In genomic region chr6:44050872-44051421, GRCh38 we compare ENCODE assay signal across 14 cellular contexts.
A peak's percentile ranks its signal among the peaks of the same experiment; 100 is the strongest.
DNase-seq lines count a peak whose midpoint lies in the region; ATAC-seq, FAIRE-seq and TF ChIP-seq lines count a peak whose summit lies in the region.
"Had no signal": no experiment of that assay in that cellular context is flagged by ENCODE, and none has a peak within 500 bp of the region (broad histone marks: within the 10 kb centered on the region; RNA-seq: fewer than 3 reads in every experiment).

No MANE protein-coding gene starts in this region.

- no peak overlapping the region for H2AK5ac ChIP-seq in mesendoderm (ENCODE audit: low read length)

- H2BK5ac ChIP-seq in mesendoderm (ENCODE audit: low read length) = no peak overlapping the region

- H2BK120ac ChIP-seq in mesendoderm (ENCODE audit: low read depth, low read length) = no peak overlapping the region

- H2BK15ac ChIP-seq in mesendoderm (replicated peaks; ENCODE audit: low read depth) = no peak overlapping the region

- H3K9me3 ChIP-seq in right cardiac atrium (ENCODE audit: control insufficient read depth, low read length) (no peaks in the 10 kb centered on the region), gastrocnemius medialis (no peaks in the 10 kb centered on the region)
- H3K9me3 ChIP-seq: adrenal gland; BLaER1 treated with 17β-estradiol and CSF1 and Interleukin-3, amounts not matched to agents 10 nM and 100 nM had no signal

- H3K9ac ChIP-seq in mesendoderm (ENCODE audit: low read length) = no peak overlapping the region

- no peaks in the 10 kb centered on the region for H3K79me1 ChIP-seq in mesendoderm (ENCODE audit: low read length)

- 53% methylated on average over 6 of the region's 6 CpGs for WGBS in right cardiac atrium
- WGBS in mesendoderm (ENCODE audit: extremely low coverage, insufficient coverage, low lambda C conversion rate) = no CpG with 5 or more reads among the region's 6 CpGs

- no peak overlapping the region for H3K27ac Mint-ChIP-seq in MCF 10A (ENCODE audit: low read depth, unreplicated experiment)

- no peak overlapping the region for H3K23ac ChIP-seq in mesendoderm (ENCODE audit: low read length)

- H3K4me2 ChIP-seq in mesendoderm (ENCODE audit: low read length) = no peak overlapping the region

- H3K56ac ChIP-seq in mesendoderm (ENCODE audit: low read length) = no peak overlapping the region

- in situ Hi-C loops in gastrocnemius medialis (cut with MboI; ENCODE audit: low sequenced_read_pairs in 4 of 4) = no loop called here

- CTCF ChIA-PET in MCF 10A (lab: Yijun Ruan, JAX) = interaction anchor here (1.0 to 1.5 kb wide), 2 partner anchors 23 to 326 kb away, joined by 5 read pairs; no protein-coding TSS in a partner anchor

- no peaks in the 10 kb centered on the region for H3K9me3 Mint-ChIP-seq in MCF 10A (ENCODE audit: unreplicated experiment)

- POLR2A ChIA-PET in MCF 10A (lab: Yijun Ruan, JAX) = interaction anchor here (0.6 to 2.2 kb wide), 6 partner anchors 8 to 277 kb away, joined by 3 to 11 read pairs (median 5); no protein-coding TSS in a partner anchor

- no peaks in the 10 kb centered on the region for H3K79me2 ChIP-seq in mesendoderm (ENCODE audit: control insufficient read depth, insufficient read depth, low read length)

- H3K4me1 Mint-ChIP-seq in MCF 10A (ENCODE audit: insufficient read depth, unreplicated experiment) = peaks cover 41% of the 10 kb centered on the region

- H3K4me3 Mint-ChIP-seq in MCF 10A (ENCODE audit: unreplicated experiment) = no peak overlapping the region

- ATAC-seq in right cardiac atrium (peak; percentile 2 to 4), gastrocnemius medialis (no peak)

- H3K27me3 Mint-ChIP-seq in MCF 10A (ENCODE audit: insufficient read depth, unreplicated experiment) = no peaks in the 10 kb centered on the region

- intact Hi-C loops in MCF 10A (cut with micrococcal nuclease) = no loop called here
- intact Hi-C loops in right cardiac atrium (cut with DNase I) = no loop called here
- intact Hi-C loops in gastrocnemius medialis (cut with DNase I; ENCODE audit: low total_unique reads) = loop anchor here (5.0 kb wide), 1 partner anchor 44 kb away; no protein-coding TSS in a partner anchor

- no peak overlapping the region for H3K4ac ChIP-seq in mesendoderm (ENCODE audit: low read depth, low read length)

- TF ChIP-seq POLR2A in gastrocnemius medialis (IDR thresholded peaks at IDR 0.05) = no peak
- TF ChIP-seq POLR2A in erythroblast (IDR thresholded peaks at IDR 0.05; ENCODE audit: low read length) = no peak

- peaks cover 8% of the 10 kb centered on the region for H3K4me1 ChIP-seq in right cardiac atrium (ENCODE audit: control insufficient read depth, insufficient read depth, low read length)
- peaks cover 8 to 27% of the 10 kb centered on the region in 2 donors for H3K4me1 ChIP-seq in gastrocnemius medialis
- H3K4me1 ChIP-seq in mesendoderm (ENCODE audit: control insufficient read depth, low read depth, low read length) = no peaks in the 10 kb centered on the region

- no peak overlapping the region for H4K5ac ChIP-seq in mesendoderm (ENCODE audit: low read length)

- H3K36me3 Mint-ChIP-seq in MCF 10A (ENCODE audit: insufficient read depth, unreplicated experiment) = no peaks in the 10 kb centered on the region

- no TSS peak for BruUV-seq in MCF 10A (replicated peaks; lab: Mats Ljungman, UMichigan)

- H3K36me3 ChIP-seq in gastrocnemius medialis (no peaks in the 10 kb centered on the region), mesendoderm (ENCODE audit: control insufficient read depth, insufficient read depth, low read length) (no peaks in the 10 kb centered on the region)
- H3K36me3 ChIP-seq: adrenal gland; BLaER1 treated with 17β-estradiol and CSF1 and Interleukin-3, amounts not matched to agents 10 nM and 100 nM had no signal

- DNase-seq in H4 (ENCODE audit: low spot score) (peak; percentile 53), MCF 10A (ENCODE audit: unreplicated experiment) (peak; percentile 70), right cardiac atrium (peak in 1 of 3 donors; percentile 15), gastrocnemius medialis (no peak), D721Med (ENCODE audit: insufficient read length, low spot score) (no peak), mesendoderm (no peak), erythroblast (lab: John Stamatoyannopoulos, UW) (no peak)
- DNase-seq in NK-92 treated with Interleukin-12 subunit alpha and Interleukin-12 subunit beta, amount 100 ng/mL, for 24 hours (lab: John Stamatoyannopoulos, UW) = no peak
- DNase-seq: NCI-H1105 treated with DMSO at 0.1 percent for 48 hours, NCI-H526 had no signal

- peak overlapping the region; percentile 34 for H3K27ac ChIP-seq in right cardiac atrium (ENCODE audit: low read length)
- H3K27ac ChIP-seq in gastrocnemius medialis = peak overlapping the region; percentile 77 to 88 (median 84)
- no peak overlapping the region for H3K27ac ChIP-seq in mesendoderm (ENCODE audit: low read depth, low read length)

- H3K27me3 ChIP-seq in right cardiac atrium (ENCODE audit: control insufficient read depth, insufficient read depth) = no peaks in the 10 kb centered on the region
- no peaks in the 10 kb centered on the region for H3K27me3 ChIP-seq in gastrocnemius medialis
- no peaks in the 10 kb centered on the region for H3K27me3 ChIP-seq in mesendoderm (ENCODE audit: insufficient read depth, low read length, poor library complexity)
- H3K27me3 ChIP-seq: adrenal gland; BLaER1 treated with 17β-estradiol and CSF1 and Interleukin-3, amounts not matched to agents 10 nM and 100 nM had no signal

- H3K18ac ChIP-seq in mesendoderm (ENCODE audit: low read length) = no peak overlapping the region

- FAIRE-seq in D721Med (lab: Jason Lieb, UNC) = no peak
- FAIRE-seq: GM19239, islet of Langerhans had no signal

- no peak overlapping the region for H4K8ac ChIP-seq in mesendoderm (ENCODE audit: low read depth, low read length)

- TF ChIP-seq CTCF in MCF 10A (IDR thresholded peaks at IDR 0.05; ENCODE audit: unreplicated experiment) = no peak
- TF ChIP-seq CTCF in gastrocnemius medialis (IDR thresholded peaks at IDR 0.05 in 4 of 5, conservative IDR thresholded peaks at IDR 0.05 in 1 of 5) = no peak
- no peak for TF ChIP-seq CTCF in D721Med (IDR thresholded peaks at IDR 0.05; ENCODE audit: insufficient read depth, missing control alignments)

- no peak overlapping the region for H3K4me3 ChIP-seq in right cardiac atrium (ENCODE audit: low read length)
- H3K4me3 ChIP-seq in gastrocnemius medialis = no peak overlapping the region
- no peak overlapping the region for H3K4me3 ChIP-seq in mesendoderm (ENCODE audit: low read length)
- H3K4me3 ChIP-seq: adrenal gland; BLaER1 treated with 17β-estradiol and CSF1 and Interleukin-3, amounts not matched to agents 10 nM and 100 nM had no signal

Comparison
In these comparisons a context has a peak if more than half of its experiments do, and no peak if none do; other contexts are left out.
1. DNase-seq: peak in H4 (single experiment) and MCF 10A (single experiment); none in gastrocnemius medialis (0 of 2), D721Med (single experiment), NK-92 treated with Interleukin-12 subunit alpha and Interleukin-12 subunit beta, amount 100 ng/mL, for 24 hours (single experiment), mesendoderm (single experiment) and erythroblast (0 of 2).
2. ATAC-seq: peak in right cardiac atrium (2 of 2); none in gastrocnemius medialis (0 of 2).